ENCODE assay signal across 8 cellular contexts in the genomic region with DNA sequence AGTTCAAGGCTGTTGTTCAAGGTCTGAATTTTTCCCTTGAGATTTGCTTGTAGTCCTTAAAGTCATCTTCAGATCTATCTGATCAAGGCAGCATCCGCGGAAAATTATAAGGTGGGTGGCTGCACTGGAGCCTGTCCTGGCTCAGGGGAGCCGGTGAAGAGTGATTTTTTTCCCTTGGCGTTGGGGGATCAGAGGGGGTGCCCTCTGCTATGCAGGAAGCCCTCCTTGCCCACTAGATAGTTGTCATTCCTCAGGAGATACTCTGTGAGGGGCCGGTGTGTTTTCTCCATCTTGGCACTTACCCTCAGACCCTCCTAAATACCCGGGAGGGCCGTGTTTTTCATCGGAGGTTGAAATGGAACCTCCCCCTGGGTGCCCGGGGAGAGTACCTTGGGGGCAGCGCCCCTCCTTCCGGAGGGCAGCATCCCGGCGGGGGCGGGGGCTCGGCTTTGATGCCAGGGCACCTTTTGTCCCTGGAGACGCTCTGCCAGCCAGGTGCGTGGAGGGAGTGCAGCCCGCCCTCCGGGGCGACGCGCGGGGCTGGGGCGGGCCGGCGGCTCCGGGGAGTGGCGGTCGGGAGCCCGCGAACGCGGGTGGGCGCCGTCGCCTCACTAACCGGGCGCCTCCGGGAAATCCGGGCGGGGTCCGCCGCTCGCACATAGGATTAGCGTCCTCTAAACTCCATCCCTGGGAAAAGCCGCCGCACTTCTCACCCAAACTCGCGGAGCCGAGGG. TPM values are rescaled to one million over a fixed set of nuclear protein-coding genes. Genes with fewer than 3 reads are reported as not detected.
A peak's percentile ranks its signal among the peaks of the same experiment; 100 is the strongest.
DNase-seq lines count a peak whose midpoint lies in the region; TF ChIP-seq lines count a peak whose summit lies in the region.
"Not testable (repeated sequence)": the region's sequence is repeated elsewhere in the genome, so short reads cannot be mapped to it uniquely, and the experiment has no call there.

No MANE protein-coding gene starts in this region.

- not testable (repeated sequence) for H3K4me1 ChIP-seq in H9 (ENCODE audit: insufficient read depth, low read length); hepatocyte (ENCODE audit: insufficient read depth); prostate gland (replicated peaks)
- peaks cover 0 to 31% (median 11%) of the 10 kb centered on the region in 4 donors for H3K4me1 ChIP-seq in tibial nerve

- H4K8ac ChIP-seq in H9 (replicated peaks; ENCODE audit: insufficient read length, low read depth, low read length): not testable (repeated sequence)

- H3K4me3 Mint-ChIP-seq in H9 (peak overlapping the region; percentile 78 to 90), brain (peak overlapping the region; percentile 88 to 95 (median 93))

- not testable (repeated sequence) for H3K27me3 ChIP-seq in GM06990 (replicated peaks; ENCODE audit: control insufficient read depth, insufficient read depth, low read length); H9 (ENCODE audit: insufficient read depth, low read length); hepatocyte; prostate gland (replicated peaks; ENCODE audit: insufficient read depth); tibial nerve

- in situ Hi-C loops in KBM-7 (cut with MboI; ENCODE audit: low pct_unique_long_range_greater_than_20kb, low sequenced_read_pairs): not testable (repeated sequence)

- H3K18ac ChIP-seq in H9 (ENCODE audit: insufficient read length, low read depth, low read length): not testable (repeated sequence)

- H3K4ac ChIP-seq in H9 (ENCODE audit: low read depth, low read length): not testable (repeated sequence)

- H3K27ac Mint-ChIP-seq in H9 (peak overlapping the region in 2 of 3 experiments; percentile 86 to 89; a peak in 2 of 7 replicates), brain (peak overlapping the region; percentile 93 to 98 (median 95))

- not testable (repeated sequence) for TF ChIP-seq EP300 in tibial nerve (IDR thresholded peaks at IDR 0.05)

- not testable (repeated sequence) for H3K56ac ChIP-seq in H9 (ENCODE audit: insufficient read length, low read depth, low read length)

- not testable (repeated sequence) for H3K27ac ChIP-seq in H9 (ENCODE audit: insufficient read length, low read depth, low read length)
- peak overlapping the region; percentile 98 for H3K27ac ChIP-seq in hepatocyte
- peak overlapping the region; percentile 99 for H3K27ac ChIP-seq in prostate gland
- peak overlapping the region; percentile 93 to 99 (median 98) for H3K27ac ChIP-seq in tibial nerve

- not testable (repeated sequence) for H3K36me3 ChIP-seq in GM06990 (ENCODE audit: control insufficient read depth, insufficient read depth, low read length); hepatocyte (replicated peaks; ENCODE audit: insufficient read depth, low read depth); prostate gland; tibial nerve

- not testable (repeated sequence) for H3K9ac ChIP-seq in H9 (ENCODE audit: extremely low read depth, insufficient read length, low read length)

- H3K23me2 ChIP-seq in H9 (ENCODE audit: insufficient read length, low read depth, low read length, poor library complexity, severe bottlenecking): not testable (repeated sequence)

- H2BK5ac ChIP-seq in H9 (ENCODE audit: insufficient read length, low read length): not testable (repeated sequence)

- H4K20me1 ChIP-seq in H9 (ENCODE audit: control insufficient read depth, insufficient read depth, insufficient read length): not testable (repeated sequence)
- peaks cover 20% of the 10 kb centered on the region for H4K20me1 ChIP-seq in hepatocyte (ENCODE audit: insufficient read depth, poor library complexity, severe bottlenecking)

- H2AK5ac ChIP-seq in H9 (ENCODE audit: insufficient read length, low read length): not testable (repeated sequence)

- H3K4me2 ChIP-seq in H9 (ENCODE audit: insufficient read depth, insufficient read length, low read length) (peak overlapping the region; percentile 41), hepatocyte (peak overlapping the region; percentile 90)

- H3K9me3 ChIP-seq in H9 (ENCODE audit: control insufficient read depth, low read depth, low read length); hepatocyte (ENCODE audit: low read depth); prostate gland; tibial nerve: not testable (repeated sequence)

- intact Hi-C loops in prostate gland (cut with DNase I): not testable (repeated sequence)

- not testable (repeated sequence) for H2BK120ac ChIP-seq in H9 (ENCODE audit: low read depth, low read length, poor library complexity, severe bottlenecking)

- H3K23ac ChIP-seq in H9 (ENCODE audit: insufficient read length, low read depth, low read length): not testable (repeated sequence)

- H3K9me3 Mint-ChIP-seq in H9, brain: not testable (repeated sequence)

- not testable (repeated sequence) for H3K79me2 ChIP-seq in H9 (ENCODE audit: insufficient read depth, low read length)
- H3K79me2 ChIP-seq in hepatocyte: peaks cover 34% of the 10 kb centered on the region

- not testable (repeated sequence) for H2BK12ac ChIP-seq in H9 (ENCODE audit: insufficient read length, low read depth, low read length)

- not testable (repeated sequence) for TF ChIP-seq CTCF in GM06990 (IDR thresholded peaks at IDR 0.05; ENCODE audit: insufficient read depth, low read length, poor library complexity, severe bottlenecking); H9 (conservative IDR thresholded peaks at IDR 0.05); brain (conservative IDR thresholded peaks at IDR 0.05); hepatocyte (IDR thresholded peaks at IDR 0.05; ENCODE audit: poor library complexity); prostate gland (IDR thresholded peaks at IDR 0.05); tibial nerve (IDR thresholded peaks at IDR 0.05)

- H3K27me3 Mint-ChIP-seq in H9 (ENCODE audit: low read depth); brain: not testable (repeated sequence)

- H4K91ac ChIP-seq in H9 (ENCODE audit: insufficient read length, low read depth, low read length): not testable (repeated sequence)

- not testable (repeated sequence) for H2BK20ac ChIP-seq in H9 (ENCODE audit: low read depth, low read length, poor library complexity, severe bottlenecking)

- not testable (repeated sequence) for H3K9me2 ChIP-seq in hepatocyte (replicated peaks; ENCODE audit: insufficient read depth)

- H3K79me1 ChIP-seq in H9 (ENCODE audit: insufficient read depth, low read depth, low read length, poor library complexity, severe bottlenecking): not testable (repeated sequence)

- not testable (repeated sequence) for H2AFZ ChIP-seq in H9 (ENCODE audit: low read length)
- peak overlapping the region; percentile 81 for H2AFZ ChIP-seq in hepatocyte

- H3K4me3 ChIP-seq in GM06990 (replicated peaks; ENCODE audit: low read depth, low read length): peak overlapping the region; percentile 60
- peak overlapping the region; percentile 70 for H3K4me3 ChIP-seq in hepatocyte
- H3K4me3 ChIP-seq in prostate gland: peak overlapping the region; percentile 81 to 89
- peak overlapping the region; percentile 45 to 97 (median 83) for H3K4me3 ChIP-seq in tibial nerve

- not testable (repeated sequence) for DNase-seq in GM06990 (ENCODE audit: extremely low read depth, insufficient read length); H9
- DNase-seq in KBM-7 (peak; percentile 15), hepatocyte (ENCODE audit: low spot score) (peak; percentile 3), prostate gland (ENCODE audit: low spot score) (peak; percentile 9), tibial nerve (ENCODE audit: low spot score in 2 of 2) (peak in 1 of 2 donors; percentile 15)
- DNase-seq in activated CD4-positive, CD25-positive, alpha-beta regulatory T cell (lab: John Stamatoyannopoulos, UW): peak in 3 of 4 experiments; percentile 23 to 28 (median 27)

- H3T11ph ChIP-seq in H9 (ENCODE audit: low read length): not testable (repeated sequence)

- TF ChIP-seq POLR2A in prostate gland (IDR thresholded peaks at IDR 0.05); tibial nerve (IDR thresholded peaks at IDR 0.05): not testable (repeated sequence)

- not testable (repeated sequence) for H2BK15ac ChIP-seq in H9 (ENCODE audit: low read depth, low read length)

- WGBS in H9 (ENCODE audit: extremely low coverage, insufficient read length, low lambda C conversion rate): no CpG with 5 or more reads among the region's 50 CpGs
- WGBS in hepatocyte (ENCODE audit: low lambda C conversion rate, missing lambda C conversion rate): 12% methylated on average over 12 of the region's 50 CpGs
- WGBS in prostate gland: 2% methylated on average over 39 of the region's 50 CpGs
- WGBS in tibial nerve, 2 donors: 3 to 7% methylated on average over 17 to 33 of the region's 50 CpGs

- not testable (repeated sequence) for H3K14ac ChIP-seq in H9 (ENCODE audit: insufficient read depth, low read length)

- not testable (repeated sequence) for H4K5ac ChIP-seq in H9 (ENCODE audit: insufficient read length, low read depth, low read length)

- peaks cover 21 to 27% of the 10 kb centered on the region in 2 experiments for H3K4me1 Mint-ChIP-seq in H9
- H3K4me1 Mint-ChIP-seq in brain: peaks cover 39% of the 10 kb centered on the region

- H3K36me3 Mint-ChIP-seq in H9 (ENCODE audit: insufficient read depth in 1 of 3, low read depth in 3 of 3) (peaks cover 12 to 25% (median 20%) of the 10 kb centered on the region in 3 experiments), brain (peaks cover 20% of the 10 kb centered on the region)

RNA-seq across cellular contexts. Expression of gene METTL2B, which starts 53.7 kb away (rescaled TPM):
- total RNA-seq in H9 (2021) (44.3 and 49.6 TPM in 2 replicates), hepatocyte (22.9 and 29.0 TPM in 2 replicates), prostate gland (10 to 100 TPM; 16.2 to 28.9 TPM), tibial nerve (10 to 100 TPM; 21.6 to 27.9 (median 24.1) TPM)
- polyA plus RNA-seq in brain (ENCODE audit: insufficient read depth, low read depth, low replicate concordance) (20.9 TPM), hepatocyte (9.1 and 11.4 TPM in 2 replicates)
